ENCODE assay signal across 8 cellular contexts in genomic region chr12:19440916-19441315, GRCh38. TPM values are rescaled to one million over a fixed set of nuclear protein-coding genes. Genes with fewer than 3 reads are reported as not detected.
DNase-seq lines count a peak whose midpoint lies in the region; ATAC-seq and TF ChIP-seq lines count a peak whose summit lies in the region.

No MANE protein-coding gene starts in this region.

- peak overlapping the region; percentile 100 for H3K4me3 ChIP-seq in GM12875 (ENCODE audit: low read depth, low read length)
- peak overlapping the region; percentile 86 to 100 (median 94) for H3K4me3 ChIP-seq in sigmoid colon

- no peaks in the 10 kb centered on the region for H3K9me3 ChIP-seq in T-helper 17 cell (ENCODE audit: control insufficient read depth, low read length, poor library complexity, severe bottlenecking)
- H3K9me3 ChIP-seq in sigmoid colon, result no peaks in the 10 kb centered on the region

- no peaks in the 10 kb centered on the region for H3K27me3 Mint-ChIP-seq in T-helper 17 cell

- peak overlapping the region; percentile 85 to 97 (median 94) for H3K27ac ChIP-seq in sigmoid colon

- TF ChIP-seq POLR2A in sigmoid colon (IDR thresholded peaks at IDR 0.05), result no peak

- peak overlapping the region; percentile 99 for H3K4me3 Mint-ChIP-seq in T-helper 17 cell

- H3K4me1 ChIP-seq in sigmoid colon, result peaks cover 0 to 45% (median 25%) of the 10 kb centered on the region in 4 donors

- peaks cover 27% of the 10 kb centered on the region for H3K4me1 Mint-ChIP-seq in T-helper 17 cell

- H3K27me3 ChIP-seq in sigmoid colon, result no peaks in the 10 kb centered on the region

- intact Hi-C loops in sigmoid colon (cut with DNase I), result no loop called here
- intact Hi-C loops in left colon (cut with DNase I, micrococcal nuclease), result no loop called here

- WGBS in sigmoid colon, 2 donors, result 4 to 12% methylated on average over 8 of the region's 8 CpGs

- H3K36me3 ChIP-seq in sigmoid colon, result no peaks in the 10 kb centered on the region

- peak overlapping the region; percentile 97 for H3K27ac Mint-ChIP-seq in T-helper 17 cell

- ATAC-seq in T-helper 17 cell, result no peak
- no peak for ATAC-seq in HG03565 (IDR thresholded peaks at IDR 0.05; ENCODE audit: unreplicated experiment)
- ATAC-seq in left colon, result no peak

- DNase-seq in T-helper 17 cell (no peak), fibroblast of peridontal ligament (ENCODE audit: extremely low read depth) (peak; percentile 30), sigmoid colon (no peak), NCI-H774 (lab: John Stamatoyannopoulos, UW) (no peak), left colon (no peak), amniotic stem cell (lab: John Stamatoyannopoulos, UW) (no peak)

- no peaks in the 10 kb centered on the region for H3K36me3 Mint-ChIP-seq in T-helper 17 cell (ENCODE audit: low read depth)

- TF ChIP-seq CTCF in GM12875 (IDR thresholded peaks at IDR 0.05; ENCODE audit: borderline replicate concordance, insufficient read depth, low read depth, low read length) (no peak), sigmoid colon (IDR thresholded peaks at IDR 0.05) (no peak)

- TF ChIP-seq EP300 in sigmoid colon (IDR thresholded peaks at IDR 0.05), result no peak

RNA-seq across cellular contexts. Expression of gene AEBP2, which starts 1.6 kb away (rescaled TPM):
- 10 to 100 TPM; 50.0 to 52.7 TPM for total RNA-seq in T-helper 17 cell
- 10 to 100 TPM; 28.4 to 52.8 (median 42.8) TPM for total RNA-seq in sigmoid colon
- polyA plus RNA-seq in sigmoid colon, result 10 to 100 TPM in 2 of 3 donors, 1 to 10 TPM in 1; 7.8 to 11.4 (median 10.2) TPM
- total RNA-seq in left colon, result 10 to 100 TPM; 32.4 to 35.4 TPM
